ENCODE assay signal across 10 cellular contexts in the genomic region with DNA sequence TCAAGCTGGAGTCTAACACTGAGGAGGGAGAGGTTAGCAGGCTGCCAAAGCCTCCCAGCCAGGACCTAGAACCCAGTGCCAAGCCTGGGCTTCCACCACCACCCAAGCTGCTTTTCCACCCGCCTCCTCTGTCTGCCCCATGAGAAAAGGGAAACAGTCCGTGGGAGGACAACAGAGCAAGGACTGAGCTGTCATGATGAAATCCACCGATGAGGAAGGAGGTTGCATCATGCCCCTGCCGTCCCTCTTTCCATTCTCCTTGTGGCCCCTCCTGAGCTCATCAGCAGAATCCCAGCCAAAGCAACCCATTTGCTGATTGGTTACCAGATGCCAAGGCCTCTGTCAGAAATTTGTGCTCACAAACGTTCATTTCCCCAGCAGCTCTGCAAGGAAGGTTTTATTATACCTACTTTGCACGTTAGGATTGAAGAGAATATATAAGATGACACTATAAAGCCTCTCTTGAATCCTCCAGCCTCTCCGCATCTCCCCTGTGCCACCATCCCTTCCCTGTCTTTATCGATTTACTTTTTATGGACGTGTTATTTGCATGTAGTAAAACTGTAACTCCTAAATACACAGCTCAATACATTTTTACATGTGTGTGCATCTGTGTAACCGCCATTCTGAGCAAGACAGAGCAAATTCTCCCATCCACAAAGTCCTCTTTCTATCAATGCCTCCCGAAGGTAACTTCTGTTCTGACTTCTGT. TPM values are rescaled to one million over a fixed set of nuclear protein-coding genes. Genes with fewer than 3 reads are reported as not detected.
DNase-seq lines count a peak whose midpoint lies in the region; ATAC-seq, FAIRE-seq and TF ChIP-seq lines count a peak whose summit lies in the region.
"Had no signal": no experiment of that assay in that cellular context is flagged by ENCODE, and none has a peak within 500 bp of the region (broad histone marks: within the 10 kb centered on the region; RNA-seq: fewer than 3 reads in every experiment).

No MANE protein-coding gene starts in this region.

- H3K4me3 Mint-ChIP-seq in immature natural killer cell, result peak overlapping the region in 1 of 5 donors; percentile 14
- H3K4me3 Mint-ChIP-seq: activated naive CD8-positive, alpha-beta T cell treated with anti-CD3 and anti-CD28 coated beads, Interleukin-2, amount 10 ng/mL, durations not matched to agents 7 days and 5 days had no signal

- H3K4me3 ChIP-seq in adipocyte (ENCODE audit: low read length) (peak overlapping the region; percentile 18), upper lobe of left lung (no peak overlapping the region)

- in situ Hi-C loops in GM13977 (cut with MboI; ENCODE audit: low pct_unique_long_range_greater_than_20kb, low sequenced_read_pairs, unreplicated experiment), result no loop called here

- H3K9me3 ChIP-seq in adipocyte (ENCODE audit: control insufficient read depth, low read length), result no peaks in the 10 kb centered on the region
- H3K9me3 ChIP-seq in upper lobe of left lung, result no peaks in the 10 kb centered on the region

- 53 to 58% methylated on average over 11 of the region's 11 CpGs for WGBS in upper lobe of left lung, 2 donors

- peak overlapping the region; percentile 36 for H3K9ac ChIP-seq in adipocyte (ENCODE audit: low read length)

- H3K36me3 ChIP-seq in adipocyte (ENCODE audit: control insufficient read depth, insufficient read depth, low read length, severe bottlenecking) (no peaks in the 10 kb centered on the region), upper lobe of left lung (no peaks in the 10 kb centered on the region)

- H3K27me3 Mint-ChIP-seq in immature natural killer cell (ENCODE audit: low read depth in 3 of 3), result peaks cover 3 to 13% (median 12%) of the 10 kb centered on the region in 3 donors

- H3K4me1 Mint-ChIP-seq in immature natural killer cell, result peaks cover 13 to 38% of the 10 kb centered on the region in 2 donors

- no peak for FAIRE-seq in GM12892 (lab: Jason Lieb, UNC)

- peak overlapping the region; percentile 70 to 96 (median 82) for H3K27ac ChIP-seq in upper lobe of left lung

- H3K27ac Mint-ChIP-seq in activated naive CD4-positive, alpha-beta T cell treated with anti-CD3 and anti-CD28 coated beads, Interleukin-2, amount 50 U/mL, for 72 hours, result peak overlapping the region; percentile 52 to 81
- peak overlapping the region in 1 of 6 donors; percentile 4 for H3K27ac Mint-ChIP-seq in immature natural killer cell
- H3K27ac Mint-ChIP-seq: activated naive CD8-positive, alpha-beta T cell treated with anti-CD3 and anti-CD28 coated beads, Interleukin-2, amount 10 ng/mL, durations not matched to agents 7 days and 5 days had no signal

- TF ChIP-seq POLR2A in upper lobe of left lung (IDR thresholded peaks at IDR 0.05) (peak in 1 of 4 donors; percentile 22), GM12892 (IDR thresholded peaks at IDR 0.05; ENCODE audit: low read depth, low read length) (no peak)

- H3K9me3 Mint-ChIP-seq in activated naive CD4-positive, alpha-beta T cell treated with anti-CD3 and anti-CD28 coated beads, Interleukin-2, amount 50 U/mL, for 72 hours, result peaks cover 0 to 5% of the 10 kb centered on the region in 2 donors
- H3K9me3 Mint-ChIP-seq in immature natural killer cell, result peaks cover 0 to 3% (median 0%) of the 10 kb centered on the region in 6 donors
- H3K9me3 Mint-ChIP-seq: activated naive CD8-positive, alpha-beta T cell treated with anti-CD3 and anti-CD28 coated beads, Interleukin-2, amount 10 ng/mL, durations not matched to agents 7 days and 5 days had no signal

- H3K4me1 ChIP-seq in adipocyte (ENCODE audit: control insufficient read depth, insufficient read depth, low read length), result peaks cover 39% of the 10 kb centered on the region
- peaks cover 0 to 72% (median 49%) of the 10 kb centered on the region in 4 donors for H3K4me1 ChIP-seq in upper lobe of left lung

- TF ChIP-seq CTCF in upper lobe of left lung (IDR thresholded peaks at IDR 0.05), result no peak
- TF ChIP-seq CTCF in GM13977 (IDR thresholded peaks at IDR 0.05; ENCODE audit: extremely low read depth, insufficient read depth, missing control alignments), result no peak

- ATAC-seq in activated naive CD4-positive, alpha-beta T cell treated with anti-CD3 and anti-CD28 coated beads, Interleukin-2, amount 50 U/mL, for 72 hours, result peak; percentile 6 to 54
- ATAC-seq in left lobe of liver, result peak; percentile 47
- ATAC-seq in upper lobe of left lung (ENCODE audit: low FRiP score in 2 of 2), result peak in 1 of 2 donors; percentile 81

- peaks cover 0 to 4% of the 10 kb centered on the region in 2 donors for H3K36me3 Mint-ChIP-seq in activated naive CD4-positive, alpha-beta T cell treated with anti-CD3 and anti-CD28 coated beads, Interleukin-2, amount 50 U/mL, for 72 hours
- H3K36me3 Mint-ChIP-seq in immature natural killer cell, result no peaks in the 10 kb centered on the region
- H3K36me3 Mint-ChIP-seq: activated naive CD8-positive, alpha-beta T cell treated with anti-CD3 and anti-CD28 coated beads, Interleukin-2, amount 10 ng/mL, durations not matched to agents 7 days and 5 days had no signal

- H3K27me3 ChIP-seq in adipocyte (replicated peaks; ENCODE audit: control insufficient read depth, insufficient read depth, low read length) (no peaks in the 10 kb centered on the region), upper lobe of left lung (no peaks in the 10 kb centered on the region)

- DNase-seq in activated naive CD4-positive, alpha-beta T cell treated with anti-CD3 and anti-CD28 coated beads, Interleukin-2, amount 50 U/mL, for 72 hours (ENCODE audit: low spot score in 2 of 2), result no peak
- DNase-seq in activated naive CD4-positive, alpha-beta T cell treated with anti-CD3 and anti-CD28 coated beads, Interleukin-2, amount 50 U/mL, for 16 hours, result no peak
- DNase-seq in adipocyte (ENCODE audit: low read depth), result peak; percentile 43
- peak; percentile 90 for DNase-seq in left lobe of liver (ENCODE audit: low spot score)
- peak in 1 of 2 donors; percentile 83 for DNase-seq in upper lobe of left lung
- DNase-seq in GM13977 (ENCODE audit: low spot score), result no peak
- no peak for DNase-seq in immature natural killer cell
- no peak for DNase-seq in GM12892 (ENCODE audit: insufficient read length)
- DNase-seq: activated naive CD8-positive, alpha-beta T cell treated with anti-CD3 and anti-CD28 coated beads, Interleukin-2, amount 10 ng/mL, durations not matched to agents 7 days and 5 days had no signal

- peak in 1 of 4 donors; percentile 44 for TF ChIP-seq EP300 in upper lobe of left lung (IDR thresholded peaks at IDR 0.05)

RNA-seq across cellular contexts. Expression of gene SERPINA1, which starts 6.3 kb away (rescaled TPM):
- 10 to 100 TPM in 1 of 2 donors, 1 to 10 TPM in 1; 1.5 to 29.9 TPM for total RNA-seq in activated naive CD4-positive, alpha-beta T cell treated with anti-CD3 and anti-CD28 coated beads, Interleukin-2, amount 50 U/mL, for 72 hours
- total RNA-seq in left lobe of liver (17,840 TPM), upper lobe of left lung (1,000 to 10,000 TPM in 1 of 6 donors, 100 to 1,000 TPM in 5; 205 to 1,050 (median 637) TPM)
- polyA plus RNA-seq in immature natural killer cell, result 1 to 10 TPM; 1.7 to 5.5 (median 3.0) TPM
- 1.4 TPM for polyA plus RNA-seq in GM12892 (2012; ENCODE audit: missing spikeins)
- total RNA-seq: OCI-LY7 had no signal

RNA-seq across cellular contexts. Expression of gene SERPINA2, which starts 28.3 kb away (rescaled TPM):
- total RNA-seq in activated naive CD4-positive, alpha-beta T cell treated with anti-CD3 and anti-CD28 coated beads, Interleukin-2, amount 50 U/mL, for 72 hours, result not detected
- not detected for total RNA-seq in left lobe of liver
- not detected for total RNA-seq in upper lobe of left lung
- polyA plus RNA-seq in immature natural killer cell, result not detected
- polyA plus RNA-seq in GM12892 (2012; ENCODE audit: missing spikeins), result not detected
- total RNA-seq: activated naive CD8-positive, alpha-beta T cell treated with anti-CD3 and anti-CD28 coated beads, Interleukin-2, amount 10 ng/mL, durations not matched to agents 7 days and 5 days; OCI-LY7 had no signal

RNA-seq across cellular contexts. Expression of gene SERPINA11, which starts 57.9 kb away (rescaled TPM):
- total RNA-seq in activated naive CD4-positive, alpha-beta T cell treated with anti-CD3 and anti-CD28 coated beads, Interleukin-2, amount 50 U/mL, for 72 hours, result not detected
- total RNA-seq in left lobe of liver (127 TPM), upper lobe of left lung (not detected)
- 1 to 10 TPM in 1 of 3 donors, under 1 TPM in 1, not detected in 1; 0.79 to 1.6 TPM for polyA plus RNA-seq in immature natural killer cell
- polyA plus RNA-seq in GM12892 (2012; ENCODE audit: missing spikeins), result not detected
- total RNA-seq: activated naive CD8-positive, alpha-beta T cell treated with anti-CD3 and anti-CD28 coated beads, Interleukin-2, amount 10 ng/mL, durations not matched to agents 7 days and 5 days; OCI-LY7 had no signal

Comparison
In these comparisons a context has a peak if more than half of its experiments do, and no peak if none do; other contexts are left out.
1. DNase-seq: peak in adipocyte (single experiment) and left lobe of liver (single experiment); none in activated naive CD4-positive, alpha-beta T cell treated with anti-CD3 and anti-CD28 coated beads, Interleukin-2, amount 50 U/mL, for 72 hours (0 of 2), activated naive CD4-positive, alpha-beta T cell treated with anti-CD3 and anti-CD28 coated beads, Interleukin-2, amount 50 U/mL, for 16 hours (single experiment), GM13977 (single experiment), immature natural killer cell (0 of 3) and GM12892 (single experiment).
2. RNA of gene SERPINA1, which starts 6.3 kb away (total RNA-seq): 17,840 TPM in left lobe of liver (single experiment); 205 to 1,050 TPM in upper lobe of left lung and 1.5 to 29.9 TPM in activated naive CD4-positive, alpha-beta T cell treated with anti-CD3 and anti-CD28 coated beads, Interleukin-2, amount 50 U/mL, for 72 hours; every median in the first group is over 10 times any median in the second.
3. RNA of gene SERPINA11, which starts 57.9 kb away (total RNA-seq): 127 TPM in left lobe of liver (single experiment); not detected in activated naive CD4-positive, alpha-beta T cell treated with anti-CD3 and anti-CD28 coated beads, Interleukin-2, amount 50 U/mL, for 72 hours and not detected in upper lobe of left lung; every median in the first group is over 100 times any median in the second.